In genomic region chr16:684067-684794, GRCh38 we compare ENCODE assay signal across 1 cellular context.
TF ChIP-seq lines count a peak whose summit lies in the region.

JMJD8 (minus strand) TSS chr16:684334; CDS start chr16:684319, 15 bp downstream.

TF ChIP-seq in K562, 482 proteins besides CTCF, POLR2A, EP300 and RAD21 (continued from another document and continues in another):
- TF ChIP-seq RERE (CRISPR knock-in tag; IDR thresholded peaks at IDR 0.05; ENCODE audit: borderline replicate concordance) (no peak), IRF1 (CRISPR knock-in tag; IDR thresholded peaks at IDR 0.05; ENCODE audit: borderline replicate concordance) (no peak), KDM4B (IDR thresholded peaks at IDR 0.05; ENCODE audit: borderline replicate concordance in 2 of 2, low read depth in 1 of 2) (peak in 1 of 2 experiments; percentile 43; a peak in 1 of 4 replicates), ETV1 (tag; conservative IDR thresholded peaks at IDR 0.05; ENCODE audit: low read depth) (peak; percentile 82), TAF15 (IDR thresholded peaks at IDR 0.05; ENCODE audit: low read depth, low read length) (no peak), ZNF407 (IDR thresholded peaks at IDR 0.05; ENCODE audit: low read depth) (peak; percentile 61; the same call in 1 of the 2 replicates), CHCHD3 (CRISPR knock-in tag; IDR thresholded peaks at IDR 0.05) (no peak), ATF4 (CRISPR knock-in tag; IDR thresholded peaks at IDR 0.05) (no peak), ZNF699 (CRISPR knock-in tag; IDR thresholded peaks at IDR 0.05; ENCODE audit: insufficient replicate concordance) (no peak), SRSF3 (IDR thresholded peaks at IDR 0.05; ENCODE audit: insufficient read depth, low read length) (no peak), ZNF316 (IDR thresholded peaks at IDR 0.05) (no peak), CREM (IDR thresholded peaks at IDR 0.05; ENCODE audit: low read depth) (peak; percentile 90), ZNF76 (CRISPR knock-in tag; IDR thresholded peaks at IDR 0.05; ENCODE audit: borderline replicate concordance) (no peak), HNRNPL (IDR thresholded peaks at IDR 0.05; ENCODE audit: low read depth, low read length) (0 out of 2 replicates have a peak, but pooled peaks have one; percentile 63), ZKSCAN1 (IDR thresholded peaks at IDR 0.05; ENCODE audit: low read depth, low read length) (no peak; the same call in 1 of the 2 replicates), FOXP1 (CRISPR knock-in tag; IDR thresholded peaks at IDR 0.05) (no peak), ZNF263 (CRISPR knock-in tag; IDR thresholded peaks at IDR 0.05; ENCODE audit: borderline replicate concordance) (no peak; the same call in 1 of the 2 replicates), MAFG (tag; conservative IDR thresholded peaks at IDR 0.05) (no peak), RBM14 (IDR thresholded peaks at IDR 0.05; ENCODE audit: borderline replicate concordance, insufficient read depth, low read depth, low read length) (no peak), STAT5B (CRISPR knock-in tag; IDR thresholded peaks at IDR 0.05) (no peak), ASH1L (IDR thresholded peaks at IDR 0.05; ENCODE audit: borderline replicate concordance, low read depth, partially characterized antibody) (no peak), BRF1 (IDR thresholded peaks at IDR 0.05; ENCODE audit: borderline replicate concordance, extremely low read depth, insufficient read length) (no peak), ZNF143 (CRISPR knock-in tag; IDR thresholded peaks at IDR 0.05) (peak; percentile 82), SAFB2 (IDR thresholded peaks at IDR 0.05; ENCODE audit: borderline replicate concordance, low read depth, low read length, severe bottlenecking) (no peak), SOX6 (IDR thresholded peaks at IDR 0.05) (no peak; the same call in 1 of the 2 replicates), ZNF785 (CRISPR knock-in tag; IDR thresholded peaks at IDR 0.05) (no peak), NFYB (IDR thresholded peaks at IDR 0.05; ENCODE audit: extremely low read depth, insufficient read length) (peak; percentile 83), CSDE1 (IDR thresholded peaks at IDR 0.05) (peak in 1 of 2 experiments; percentile 96; a peak in 1 of 4 replicates), HDAC2 (IDR thresholded peaks at IDR 0.05) (no peak), NFIX (CRISPR knock-in tag; IDR thresholded peaks at IDR 0.05; ENCODE audit: low read depth) (no peak), PPARD (CRISPR knock-in tag; IDR thresholded peaks at IDR 0.05) (no peak), MCM5 (IDR thresholded peaks at IDR 0.05; ENCODE audit: low read depth) (no peak), MLLT1 (IDR thresholded peaks at IDR 0.05) (no peak), BRD9 (IDR thresholded peaks at IDR 0.05; ENCODE audit: low read depth, partially characterized antibody) (no peak), CXXC5 (CRISPR knock-in tag; IDR thresholded peaks at IDR 0.05) (peak; percentile 72), FOXJ3 (CRISPR knock-in tag; IDR thresholded peaks at IDR 0.05) (no peak), ZEB2 (IDR thresholded peaks at IDR 0.05) (no peak), ZNF551 (CRISPR knock-in tag; IDR thresholded peaks at IDR 0.05) (no peak), PTBP1 (IDR thresholded peaks at IDR 0.05; ENCODE audit: low read depth, low read length) (no peak), ZNF584 (CRISPR knock-in tag; IDR thresholded peaks at IDR 0.05; ENCODE audit: low read depth) (no peak), STAG1 (CRISPR knock-in tag; IDR thresholded peaks at IDR 0.05; ENCODE audit: borderline replicate concordance) (no peak), TAF1 (IDR thresholded peaks at IDR 0.05; ENCODE audit: control insufficient read depth, extremely low read depth, insufficient read depth, low read length, severe bottlenecking) (peak; percentile 84), HSF4 (CRISPR knock-in tag; IDR thresholded peaks at IDR 0.05; ENCODE audit: borderline replicate concordance) (no peak), NR1H2 (CRISPR knock-in tag; IDR thresholded peaks at IDR 0.05) (no peak)
- TF ChIP-seq, protein P1, sequence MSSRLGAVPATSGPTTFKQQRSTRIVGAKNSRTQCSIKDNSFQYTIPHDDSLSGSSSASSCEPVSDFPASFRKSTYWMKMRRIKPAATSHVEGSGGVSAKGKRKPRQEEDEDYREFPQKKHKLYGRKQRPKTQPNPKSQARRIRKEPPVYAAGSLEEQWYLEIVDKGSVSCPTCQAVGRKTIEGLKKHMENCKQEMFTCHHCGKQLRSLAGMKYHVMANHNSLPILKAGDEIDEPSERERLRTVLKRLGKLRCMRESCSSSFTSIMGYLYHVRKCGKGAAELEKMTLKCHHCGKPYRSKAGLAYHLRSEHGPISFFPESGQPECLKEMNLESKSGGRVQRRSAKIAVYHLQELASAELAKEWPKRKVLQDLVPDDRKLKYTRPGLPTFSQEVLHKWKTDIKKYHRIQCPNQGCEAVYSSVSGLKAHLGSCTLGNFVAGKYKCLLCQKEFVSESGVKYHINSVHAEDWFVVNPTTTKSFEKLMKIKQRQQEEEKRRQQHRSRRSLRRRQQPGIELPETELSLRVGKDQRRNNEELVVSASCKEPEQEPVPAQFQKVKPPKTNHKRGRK (tag; IDR thresholded peaks at IDR 0.05) = no peak
- TF ChIP-seq, protein P2, sequence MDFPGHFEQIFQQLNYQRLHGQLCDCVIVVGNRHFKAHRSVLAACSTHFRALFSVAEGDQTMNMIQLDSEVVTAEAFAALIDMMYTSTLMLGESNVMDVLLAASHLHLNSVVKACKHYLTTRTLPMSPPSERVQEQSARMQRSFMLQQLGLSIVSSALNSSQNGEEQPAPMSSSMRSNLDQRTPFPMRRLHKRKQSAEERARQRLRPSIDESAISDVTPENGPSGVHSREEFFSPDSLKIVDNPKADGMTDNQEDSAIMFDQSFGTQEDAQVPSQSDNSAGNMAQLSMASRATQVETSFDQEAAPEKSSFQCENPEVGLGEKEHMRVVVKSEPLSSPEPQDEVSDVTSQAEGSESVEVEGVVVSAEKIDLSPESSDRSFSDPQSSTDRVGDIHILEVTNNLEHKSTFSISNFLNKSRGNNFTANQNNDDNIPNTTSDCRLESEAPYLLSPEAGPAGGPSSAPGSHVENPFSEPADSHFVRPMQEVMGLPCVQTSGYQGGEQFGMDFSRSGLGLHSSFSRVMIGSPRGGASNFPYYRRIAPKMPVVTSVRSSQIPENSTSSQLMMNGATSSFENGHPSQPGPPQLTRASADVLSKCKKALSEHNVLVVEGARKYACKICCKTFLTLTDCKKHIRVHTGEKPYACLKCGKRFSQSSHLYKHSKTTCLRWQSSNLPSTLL (IDR thresholded peaks at IDR 0.05) = no peak
